9 cellular contexts compared by ENCODE assay signal in the genomic region with DNA sequence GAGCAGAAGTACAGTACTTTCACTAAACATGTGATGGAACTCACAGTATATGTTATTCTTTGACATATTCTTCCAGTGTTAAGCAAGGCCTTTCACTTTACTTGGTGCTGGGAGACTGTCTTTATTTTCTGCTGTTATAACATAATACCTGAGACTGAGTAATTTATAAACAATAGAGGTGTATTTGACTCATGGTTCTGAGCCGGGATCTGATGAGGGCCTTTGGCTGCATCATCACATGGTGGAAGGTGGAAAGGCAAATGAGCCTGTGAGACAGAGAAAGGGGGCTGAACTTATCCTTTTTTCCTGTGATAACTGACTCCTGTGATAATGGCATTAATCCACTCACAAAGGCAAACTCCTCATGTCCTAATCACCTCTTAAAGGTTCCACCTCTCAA. TPM values are rescaled to one million over a fixed set of nuclear protein-coding genes. Genes with fewer than 3 reads are reported as not detected.
DNase-seq lines count a peak whose midpoint lies in the region; ATAC-seq and TF ChIP-seq lines count a peak whose summit lies in the region.
"Had no signal": no experiment of that assay in that cellular context is flagged by ENCODE, and none has a peak within 500 bp of the region (broad histone marks: within the 10 kb centered on the region; RNA-seq: fewer than 3 reads in every experiment).

No MANE protein-coding gene starts in this region.

- 96% methylated on average over 1 of the region's 1 CpG for WGBS in hepatocyte (ENCODE audit: low lambda C conversion rate, missing lambda C conversion rate)
- WGBS in spleen, 5 donors: 52 to 88% (median 77%) methylated on average over 1 of the region's 1 CpG

- no peaks in the 10 kb centered on the region for H3K9me3 Mint-ChIP-seq in T-helper 2 cell treated with Interferon-gamma antibody and Interleukin-4, amounts not matched to agents 5 μg/mL and 100 μg/mL, for 36 hours
- H3K9me3 Mint-ChIP-seq in activated CD4-positive, alpha-beta memory T cell treated with anti-CD3 and anti-CD28 coated beads, Interleukin-2, amount 10 ng/mL, durations not matched to agents 7 days and 5 days: no peaks in the 10 kb centered on the region

- H3K36me3 ChIP-seq in hepatocyte (replicated peaks; ENCODE audit: insufficient read depth, low read depth) (no peaks in the 10 kb centered on the region), spleen (peaks cover 0 to 42% (median 22%) of the 10 kb centered on the region in 6 donors)

- peaks cover 9% of the 10 kb centered on the region for H3K4me1 ChIP-seq in hepatocyte (ENCODE audit: insufficient read depth)
- peaks cover 24 to 58% (median 38%) of the 10 kb centered on the region in 6 donors for H3K4me1 ChIP-seq in spleen

- no peak overlapping the region for H2AFZ ChIP-seq in hepatocyte

- ATAC-seq in HG03175 (IDR thresholded peaks at IDR 0.05; ENCODE audit: unreplicated experiment): no peak

- H3K27ac ChIP-seq in hepatocyte: no peak overlapping the region
- no peak overlapping the region for H3K27ac ChIP-seq in spleen

- H3K36me3 Mint-ChIP-seq in T-helper 2 cell treated with Interferon-gamma antibody and Interleukin-4, amounts not matched to agents 5 μg/mL and 100 μg/mL, for 36 hours (ENCODE audit: low read depth): peaks cover 9% of the 10 kb centered on the region
- H3K36me3 Mint-ChIP-seq in activated CD4-positive, alpha-beta memory T cell treated with anti-CD3 and anti-CD28 coated beads, Interleukin-2, amount 10 ng/mL, durations not matched to agents 7 days and 5 days (ENCODE audit: low read depth): peaks cover 15% of the 10 kb centered on the region

- H3K27ac Mint-ChIP-seq in T-helper 2 cell treated with Interferon-gamma antibody and Interleukin-4, amounts not matched to agents 5 μg/mL and 100 μg/mL, for 36 hours: peak overlapping the region; percentile 99
- peak overlapping the region; percentile 98 for H3K27ac Mint-ChIP-seq in activated CD4-positive, alpha-beta memory T cell treated with anti-CD3 and anti-CD28 coated beads, Interleukin-2, amount 10 ng/mL, durations not matched to agents 7 days and 5 days

- POLR2A ChIA-PET in activated CD4-positive, alpha-beta memory T cell treated with anti-CD3 and anti-CD28 coated beads, Interleukin-2, amount 10 ng/mL, durations not matched to agents 7 days and 5 days (lab: Charles Lee): interaction anchor here (1.1 to 1.3 kb wide), 2 partner anchors 24 to 57 kb away, joined by 3 to 5 read pairs; no protein-coding TSS in a partner anchor

- no peaks in the 10 kb centered on the region for H3K9me2 ChIP-seq in hepatocyte (replicated peaks; ENCODE audit: insufficient read depth)

- peak overlapping the region; percentile 72 for H3K4me2 ChIP-seq in hepatocyte

- no peaks in the 10 kb centered on the region for H3K27me3 Mint-ChIP-seq in T-helper 2 cell treated with Interferon-gamma antibody and Interleukin-4, amounts not matched to agents 5 μg/mL and 100 μg/mL, for 36 hours (ENCODE audit: low read depth)
- H3K27me3 Mint-ChIP-seq in activated CD4-positive, alpha-beta memory T cell treated with anti-CD3 and anti-CD28 coated beads, Interleukin-2, amount 10 ng/mL, durations not matched to agents 7 days and 5 days: no peaks in the 10 kb centered on the region

- H3K4me1 Mint-ChIP-seq in T-helper 2 cell treated with Interferon-gamma antibody and Interleukin-4, amounts not matched to agents 5 μg/mL and 100 μg/mL, for 36 hours (ENCODE audit: low read depth): peaks cover 28% of the 10 kb centered on the region
- peaks cover 53% of the 10 kb centered on the region for H3K4me1 Mint-ChIP-seq in activated CD4-positive, alpha-beta memory T cell treated with anti-CD3 and anti-CD28 coated beads, Interleukin-2, amount 10 ng/mL, durations not matched to agents 7 days and 5 days

- peak overlapping the region; percentile 89 for H3K4me3 Mint-ChIP-seq in T-helper 2 cell treated with Interferon-gamma antibody and Interleukin-4, amounts not matched to agents 5 μg/mL and 100 μg/mL, for 36 hours
- peak overlapping the region; percentile 92 for H3K4me3 Mint-ChIP-seq in activated CD4-positive, alpha-beta memory T cell treated with anti-CD3 and anti-CD28 coated beads, Interleukin-2, amount 10 ng/mL, durations not matched to agents 7 days and 5 days

- intact Hi-C loops in spleen (cut with DNase I; ENCODE audit: low total_unique reads): no loop called here

- H3K79me2 ChIP-seq in hepatocyte: peaks cover 58% of the 10 kb centered on the region

- peak overlapping the region; percentile 54 for H3K4me3 ChIP-seq in hepatocyte
- peak overlapping the region in 7 of 8 donors; percentile 91 to 100 (median 95) for H3K4me3 ChIP-seq in spleen

- H3K9me3 ChIP-seq in hepatocyte (ENCODE audit: low read depth): no peaks in the 10 kb centered on the region
- H3K9me3 ChIP-seq in spleen: no peaks in the 10 kb centered on the region

- CTCF ChIA-PET in activated CD4-positive, alpha-beta memory T cell treated with anti-CD3 and anti-CD28 coated beads, Interleukin-2, amount 10 ng/mL, durations not matched to agents 7 days and 5 days (lab: Charles Lee): interaction anchor here (1.4 kb wide), 1 partner anchor 54 kb away, joined by 3 read pairs; no protein-coding TSS in a partner anchor

- no peak for TF ChIP-seq POLR2A in spleen (IDR thresholded peaks at IDR 0.05)

- no peak for DNase-seq in T-helper 2 cell treated with Interferon-gamma antibody and Interleukin-4, amounts not matched to agents 5 μg/mL and 100 μg/mL, for 36 hours (ENCODE audit: low spot score)
- DNase-seq in T-helper 2 cell: no peak
- no peak for DNase-seq in activated CD4-positive, alpha-beta memory T cell treated with anti-CD3 and anti-CD28 coated beads, Interleukin-2, amount 10 ng/mL, durations not matched to agents 7 days and 5 days
- DNase-seq in hepatocyte (ENCODE audit: low spot score): no peak
- no peak for DNase-seq in spleen
- no peak for DNase-seq in GOT3 (lab: John Stamatoyannopoulos, UW)
- no peak for DNase-seq in GDM1 (lab: John Stamatoyannopoulos, UW)
- DNase-seq: NCI-H1930 had no signal

- TF ChIP-seq CTCF in hepatocyte (IDR thresholded peaks at IDR 0.05; ENCODE audit: poor library complexity) (no peak), spleen (IDR thresholded peaks at IDR 0.05 in 8 of 11, conservative IDR thresholded peaks at IDR 0.05 in 3 of 11) (no peak)

- H3K27me3 ChIP-seq in hepatocyte: no peaks in the 10 kb centered on the region
- H3K27me3 ChIP-seq in spleen (replicated peaks in 1 of 7): no peaks in the 10 kb centered on the region

- H4K20me1 ChIP-seq in hepatocyte (ENCODE audit: insufficient read depth, poor library complexity, severe bottlenecking): no peaks in the 10 kb centered on the region

RNA-seq across cellular contexts. Expression of a gene that starts 1.4 kb away (rescaled TPM):
- 10 to 100 TPM; 34.6 to 39.1 TPM for total RNA-seq in activated CD4-positive, alpha-beta memory T cell treated with anti-CD3 and anti-CD28 coated beads, Interleukin-2, amount 10 ng/mL, durations not matched to agents 7 days and 5 days
- 25.2 and 27.6 TPM in 2 replicates for total RNA-seq in hepatocyte
- 25.9 and 27.9 TPM in 2 replicates for polyA plus RNA-seq in hepatocyte
- 10 to 100 TPM; 24.2 to 40.5 (median 31.1) TPM for total RNA-seq in spleen
- polyA plus RNA-seq in spleen: 10 to 100 TPM; 47.5 to 95.6 (median 62.8) TPM

RNA-seq across cellular contexts. Expression of a gene that starts 38.7 kb away (rescaled TPM):
- total RNA-seq in activated CD4-positive, alpha-beta memory T cell treated with anti-CD3 and anti-CD28 coated beads, Interleukin-2, amount 10 ng/mL, durations not matched to agents 7 days and 5 days: 1 to 10 TPM; 4.1 to 4.2 TPM
- total RNA-seq in hepatocyte: 27.7 and 27.9 TPM in 2 replicates
- 19.5 and 23.6 TPM in 2 replicates for polyA plus RNA-seq in hepatocyte
- total RNA-seq in spleen: 1 to 10 TPM in 2 of 7 donors, under 1 TPM in 4, not detected in 1; 0.43 to 3.0 (median 0.79) TPM
- polyA plus RNA-seq in spleen: 1 to 10 TPM in 1 of 3 donors, under 1 TPM in 2; 0.26 to 1.1 (median 0.46) TPM

RNA-seq across cellular contexts. Expression of a gene that starts 57.5 kb away (rescaled TPM):
- 10 to 100 TPM; 57.1 to 63.4 TPM for total RNA-seq in activated CD4-positive, alpha-beta memory T cell treated with anti-CD3 and anti-CD28 coated beads, Interleukin-2, amount 10 ng/mL, durations not matched to agents 7 days and 5 days
- total RNA-seq in hepatocyte (51.7 and 57.6 TPM in 2 replicates), spleen (10 to 100 TPM; 25.1 to 53.0 (median 40.6) TPM)
- polyA plus RNA-seq in hepatocyte (58.7 and 71.2 TPM in 2 replicates), spleen (10 to 100 TPM; 17.8 to 28.6 (median 21.3) TPM)
